Comparison of ENCODE assay signal across 1 cellular context in the genomic region with DNA sequence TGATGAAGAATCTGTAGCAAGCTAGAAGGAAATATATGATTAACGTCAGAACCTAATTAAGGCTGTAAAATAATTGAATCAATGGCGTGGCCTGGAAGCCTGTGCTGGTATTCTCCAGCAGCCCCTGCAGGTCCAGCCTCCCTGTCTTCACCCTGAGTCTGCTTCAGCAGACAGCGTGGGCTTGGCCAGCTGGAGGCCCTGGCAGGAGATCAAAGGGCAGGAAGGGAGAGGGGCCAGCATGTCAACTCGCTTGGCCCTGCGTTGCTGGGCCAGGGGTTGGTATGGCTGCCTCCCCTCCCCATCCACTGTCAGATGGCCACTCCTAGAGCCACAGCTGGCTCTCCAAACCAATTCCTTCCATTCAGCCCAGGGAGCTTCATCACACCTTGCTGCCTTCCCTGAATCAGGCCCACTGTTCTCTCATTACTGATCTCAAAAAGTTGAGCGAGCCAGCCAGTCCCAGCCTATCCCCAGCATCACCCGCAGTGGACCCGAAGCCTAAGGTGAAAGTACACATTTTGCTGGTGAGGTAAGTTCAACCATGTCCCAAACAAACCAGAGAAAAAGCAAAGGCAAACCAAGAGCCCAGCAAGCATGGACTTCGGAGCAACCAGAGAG.
A peak's percentile ranks its signal among the peaks of the same experiment; 100 is the strongest.
TF ChIP-seq lines count a peak whose summit lies in the region.

No MANE protein-coding gene starts in this region.

TF ChIP-seq in HepG2, 621 proteins besides CTCF, POLR2A, EP300 and RAD21 (continued from another document):
- TF ChIP-seq, protein P1, sequence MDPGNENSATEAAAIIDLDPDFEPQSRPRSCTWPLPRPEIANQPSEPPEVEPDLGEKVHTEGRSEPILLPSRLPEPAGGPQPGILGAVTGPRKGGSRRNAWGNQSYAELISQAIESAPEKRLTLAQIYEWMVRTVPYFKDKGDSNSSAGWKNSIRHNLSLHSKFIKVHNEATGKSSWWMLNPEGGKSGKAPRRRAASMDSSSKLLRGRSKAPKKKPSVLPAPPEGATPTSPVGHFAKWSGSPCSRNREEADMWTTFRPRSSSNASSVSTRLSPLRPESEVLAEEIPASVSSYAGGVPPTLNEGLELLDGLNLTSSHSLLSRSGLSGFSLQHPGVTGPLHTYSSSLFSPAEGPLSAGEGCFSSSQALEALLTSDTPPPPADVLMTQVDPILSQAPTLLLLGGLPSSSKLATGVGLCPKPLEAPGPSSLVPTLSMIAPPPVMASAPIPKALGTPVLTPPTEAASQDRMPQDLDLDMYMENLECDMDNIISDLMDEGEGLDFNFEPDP (CRISPR knock-in tag; conservative IDR thresholded peaks at IDR 0.05): no peak
- TF ChIP-seq CERS6 (CRISPR knock-in tag; IDR thresholded peaks at IDR 0.05): no peak
- TF ChIP-seq ZNF615 (CRISPR knock-in tag; IDR thresholded peaks at IDR 0.05; ENCODE audit: borderline replicate concordance): no peak
- no peak for TF ChIP-seq GZF1 (CRISPR knock-in tag; IDR thresholded peaks at IDR 0.05)
- TF ChIP-seq ZNF274 (CRISPR knock-in tag; IDR thresholded peaks at IDR 0.05): no peak
- no peak for TF ChIP-seq ZNF383 (CRISPR knock-in tag; IDR thresholded peaks at IDR 0.05; ENCODE audit: borderline replicate concordance)
- TF ChIP-seq ATF6 (CRISPR knock-in tag; conservative IDR thresholded peaks at IDR 0.05): no peak
- TF ChIP-seq, protein P2, sequence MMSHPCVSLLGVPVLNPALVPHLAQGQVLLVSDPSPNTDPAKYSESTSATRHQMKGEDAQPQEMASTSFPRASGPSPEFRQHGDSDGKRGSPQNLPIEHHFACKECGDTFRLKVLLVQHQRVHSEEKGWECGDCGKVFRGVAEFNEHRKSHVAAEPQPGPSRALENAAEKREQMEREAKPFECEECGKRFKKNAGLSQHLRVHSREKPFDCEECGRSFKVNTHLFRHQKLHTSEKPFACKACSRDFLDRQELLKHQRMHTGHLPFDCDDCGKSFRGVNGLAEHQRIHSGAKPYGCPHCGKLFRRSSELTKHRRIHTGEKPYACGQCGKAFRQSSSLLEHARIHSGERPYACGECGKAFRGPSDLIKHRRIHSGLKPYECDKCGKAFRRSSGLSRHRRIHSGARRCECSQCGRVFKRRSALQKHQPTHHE (CRISPR knock-in tag; IDR thresholded peaks at IDR 0.05; ENCODE audit: borderline replicate concordance): 0 out of 2 replicates have a peak, but pooled peaks have one; percentile 54
- TF ChIP-seq ARID5B (CRISPR knock-in tag; IDR thresholded peaks at IDR 0.05): peak; percentile 65
- TF ChIP-seq ZMAT3 (CRISPR knock-in tag; conservative IDR thresholded peaks at IDR 0.05): no peak
- TF ChIP-seq, protein P3, sequence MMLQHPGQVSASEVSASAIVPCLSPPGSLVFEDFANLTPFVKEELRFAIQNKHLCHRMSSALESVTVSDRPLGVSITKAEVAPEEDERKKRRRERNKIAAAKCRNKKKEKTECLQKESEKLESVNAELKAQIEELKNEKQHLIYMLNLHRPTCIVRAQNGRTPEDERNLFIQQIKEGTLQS (CRISPR knock-in tag; IDR thresholded peaks at IDR 0.05): no peak
- no peak for TF ChIP-seq GATA4 (IDR thresholded peaks at IDR 0.05; ENCODE audit: borderline replicate concordance, low read depth)
- TF ChIP-seq ZNF597 (CRISPR knock-in tag; IDR thresholded peaks at IDR 0.05): no peak
- TF ChIP-seq, protein P4, sequence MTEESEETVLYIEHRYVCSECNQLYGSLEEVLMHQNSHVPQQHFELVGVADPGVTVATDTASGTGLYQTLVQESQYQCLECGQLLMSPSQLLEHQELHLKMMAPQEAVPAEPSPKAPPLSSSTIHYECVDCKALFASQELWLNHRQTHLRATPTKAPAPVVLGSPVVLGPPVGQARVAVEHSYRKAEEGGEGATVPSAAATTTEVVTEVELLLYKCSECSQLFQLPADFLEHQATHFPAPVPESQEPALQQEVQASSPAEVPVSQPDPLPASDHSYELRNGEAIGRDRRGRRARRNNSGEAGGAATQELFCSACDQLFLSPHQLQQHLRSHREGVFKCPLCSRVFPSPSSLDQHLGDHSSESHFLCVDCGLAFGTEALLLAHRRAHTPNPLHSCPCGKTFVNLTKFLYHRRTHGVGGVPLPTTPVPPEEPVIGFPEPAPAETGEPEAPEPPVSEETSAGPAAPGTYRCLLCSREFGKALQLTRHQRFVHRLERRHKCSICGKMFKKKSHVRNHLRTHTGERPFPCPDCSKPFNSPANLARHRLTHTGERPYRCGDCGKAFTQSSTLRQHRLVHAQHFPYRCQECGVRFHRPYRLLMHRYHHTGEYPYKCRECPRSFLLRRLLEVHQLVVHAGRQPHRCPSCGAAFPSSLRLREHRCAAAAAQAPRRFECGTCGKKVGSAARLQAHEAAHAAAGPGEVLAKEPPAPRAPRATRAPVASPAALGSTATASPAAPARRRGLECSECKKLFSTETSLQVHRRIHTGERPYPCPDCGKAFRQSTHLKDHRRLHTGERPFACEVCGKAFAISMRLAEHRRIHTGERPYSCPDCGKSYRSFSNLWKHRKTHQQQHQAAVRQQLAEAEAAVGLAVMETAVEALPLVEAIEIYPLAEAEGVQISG (CRISPR knock-in tag; IDR thresholded peaks at IDR 0.05): peak; percentile 25; the same call in 1 of the 2 replicates
- TF ChIP-seq, protein P5, sequence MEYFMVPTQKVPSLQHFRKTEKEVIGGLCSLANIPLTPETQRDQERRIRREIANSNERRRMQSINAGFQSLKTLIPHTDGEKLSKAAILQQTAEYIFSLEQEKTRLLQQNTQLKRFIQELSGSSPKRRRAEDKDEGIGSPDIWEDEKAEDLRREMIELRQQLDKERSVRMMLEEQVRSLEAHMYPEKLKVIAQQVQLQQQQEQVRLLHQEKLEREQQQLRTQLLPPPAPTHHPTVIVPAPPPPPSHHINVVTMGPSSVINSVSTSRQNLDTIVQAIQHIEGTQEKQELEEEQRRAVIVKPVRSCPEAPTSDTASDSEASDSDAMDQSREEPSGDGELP (IDR thresholded peaks at IDR 0.05; ENCODE audit: borderline replicate concordance, low read depth): peak; percentile 93
- no peak for TF ChIP-seq ZNF260 (CRISPR knock-in tag; IDR thresholded peaks at IDR 0.05; ENCODE audit: borderline replicate concordance, low read depth)
- TF ChIP-seq TCF12 (IDR thresholded peaks at IDR 0.05): no peak
- no peak for TF ChIP-seq TCF12 (CRISPR knock-in tag; IDR thresholded peaks at IDR 0.05)
- TF ChIP-seq ZNF296 (CRISPR knock-in tag; conservative IDR thresholded peaks at IDR 0.05): no peak
- TF ChIP-seq ZBTB21 (CRISPR knock-in tag; IDR thresholded peaks at IDR 0.05): no peak
- TF ChIP-seq ZNF766 (CRISPR knock-in tag; IDR thresholded peaks at IDR 0.05; ENCODE audit: borderline replicate concordance): no peak
- TF ChIP-seq SOX13 (IDR thresholded peaks at IDR 0.05): no peak
- TF ChIP-seq SOX13 (CRISPR knock-in tag; conservative IDR thresholded peaks at IDR 0.05 in 1 of 2, IDR thresholded peaks at IDR 0.05 in 1 of 2): no peak; a peak in 1 of 4 replicates
- 0 out of 2 replicates have a peak, but pooled peaks have one; percentile 26 for TF ChIP-seq AKAP8 (CRISPR knock-in tag; IDR thresholded peaks at IDR 0.05)
- no peak for TF ChIP-seq CBFB (CRISPR knock-in tag; IDR thresholded peaks at IDR 0.05)
- peak; percentile 24; the same call in 1 of the 2 replicates for TF ChIP-seq ZNF839 (CRISPR knock-in tag; IDR thresholded peaks at IDR 0.05; ENCODE audit: borderline replicate concordance)
- TF ChIP-seq NCOA1 (CRISPR knock-in tag; IDR thresholded peaks at IDR 0.05): no peak
- TF ChIP-seq, protein P6, sequence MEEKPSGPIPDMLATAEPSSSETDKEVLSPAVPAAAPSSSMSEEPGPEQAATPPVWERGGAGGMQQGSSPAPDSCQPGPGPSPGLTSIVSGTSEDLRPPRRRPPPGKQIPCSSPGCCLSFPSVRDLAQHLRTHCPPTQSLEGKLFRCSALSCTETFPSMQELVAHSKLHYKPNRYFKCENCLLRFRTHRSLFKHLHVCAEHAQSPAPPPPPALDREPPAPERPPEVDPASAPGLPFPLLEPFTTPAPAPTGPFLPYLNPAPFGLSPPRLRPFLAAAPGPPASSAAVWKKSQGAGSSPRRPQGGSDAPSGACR (CRISPR knock-in tag; IDR thresholded peaks at IDR 0.05): no peak
- TF ChIP-seq ZNF556 (CRISPR knock-in tag; IDR thresholded peaks at IDR 0.05; ENCODE audit: borderline replicate concordance): no peak
- no peak for TF ChIP-seq ZNF333 (CRISPR knock-in tag; IDR thresholded peaks at IDR 0.05; ENCODE audit: borderline replicate concordance)
- no peak; the same call in 1 of the 2 replicates for TF ChIP-seq SALL2 (CRISPR knock-in tag; IDR thresholded peaks at IDR 0.05)
- TF ChIP-seq, protein P7, sequence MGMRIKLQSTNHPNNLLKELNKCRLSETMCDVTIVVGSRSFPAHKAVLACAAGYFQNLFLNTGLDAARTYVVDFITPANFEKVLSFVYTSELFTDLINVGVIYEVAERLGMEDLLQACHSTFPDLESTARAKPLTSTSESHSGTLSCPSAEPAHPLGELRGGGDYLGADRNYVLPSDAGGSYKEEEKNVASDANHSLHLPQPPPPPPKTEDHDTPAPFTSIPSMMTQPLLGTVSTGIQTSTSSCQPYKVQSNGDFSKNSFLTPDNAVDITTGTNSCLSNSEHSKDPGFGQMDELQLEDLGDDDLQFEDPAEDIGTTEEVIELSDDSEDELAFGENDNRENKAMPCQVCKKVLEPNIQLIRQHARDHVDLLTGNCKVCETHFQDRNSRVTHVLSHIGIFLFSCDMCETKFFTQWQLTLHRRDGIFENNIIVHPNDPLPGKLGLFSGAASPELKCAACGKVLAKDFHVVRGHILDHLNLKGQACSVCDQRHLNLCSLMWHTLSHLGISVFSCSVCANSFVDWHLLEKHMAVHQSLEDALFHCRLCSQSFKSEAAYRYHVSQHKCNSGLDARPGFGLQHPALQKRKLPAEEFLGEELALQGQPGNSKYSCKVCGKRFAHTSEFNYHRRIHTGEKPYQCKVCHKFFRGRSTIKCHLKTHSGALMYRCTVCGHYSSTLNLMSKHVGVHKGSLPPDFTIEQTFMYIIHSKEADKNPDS (CRISPR knock-in tag; IDR thresholded peaks at IDR 0.05): no peak
- no peak for TF ChIP-seq ZNF569 (CRISPR knock-in tag; IDR thresholded peaks at IDR 0.05; ENCODE audit: borderline replicate concordance)
- TF ChIP-seq SAP130 (CRISPR knock-in tag; IDR thresholded peaks at IDR 0.05; ENCODE audit: low read depth): peak; percentile 54
- TF ChIP-seq ZKSCAN5 (CRISPR knock-in tag; IDR thresholded peaks at IDR 0.05): no peak
- no peak for TF ChIP-seq MZF1 (CRISPR knock-in tag; IDR thresholded peaks at IDR 0.05; ENCODE audit: borderline replicate concordance)
- TF ChIP-seq ZNF816 (CRISPR knock-in tag; IDR thresholded peaks at IDR 0.05; ENCODE audit: borderline replicate concordance): no peak
- no peak for TF ChIP-seq ZSCAN20 (CRISPR knock-in tag; IDR thresholded peaks at IDR 0.05; ENCODE audit: borderline replicate concordance)
- TF ChIP-seq RNF2 (conservative IDR thresholded peaks at IDR 0.05; ENCODE audit: low read depth): no peak
- peak; percentile 77; the same call in 1 of the 2 replicates for TF ChIP-seq ZNF292 (CRISPR knock-in tag; IDR thresholded peaks at IDR 0.05; ENCODE audit: borderline replicate concordance, low read depth)
TF ChIP-seq in HepG2: peak in this region for 64.
